In genomic region chr10:22712246-22712958, GRCh38 we compare ENCODE assay signal across 8 cellular contexts. TPM values are rescaled to one million over a fixed set of nuclear protein-coding genes. Genes with fewer than 3 reads are reported as not detected.
DNase-seq lines count a peak whose midpoint lies in the region; ATAC-seq, FAIRE-seq and TF ChIP-seq lines count a peak whose summit lies in the region.

No MANE protein-coding gene starts in this region.

- no peak overlapping the region for H3K23ac ChIP-seq in H1 (ENCODE audit: insufficient read length)

- no peak for TF ChIP-seq EP300 in H1 (IDR thresholded peaks at IDR 0.05; ENCODE audit: borderline replicate concordance in 1 of 2, low read depth in 2 of 2, low read length in 2 of 2)

- no peak for TF ChIP-seq POLR2A in H1 (IDR thresholded peaks at IDR 0.05; ENCODE audit: control extremely low read depth in 1 of 2, low read depth in 2 of 2, low read length in 2 of 2)

- H4K5ac ChIP-seq in H1 (ENCODE audit: insufficient read length, low read depth, low read length), result no peak overlapping the region

- peak overlapping the region; percentile 91 to 94 for H3K4me2 ChIP-seq in H1 (ENCODE audit: insufficient read depth in 1 of 2, low read depth in 2 of 2, low read length in 2 of 2)

- H3K4ac ChIP-seq in H1 (replicated peaks; ENCODE audit: insufficient read length, low read depth, low read length), result no peak overlapping the region

- no peak for TF ChIP-seq CTCF in H1 (IDR thresholded peaks at IDR 0.05; ENCODE audit: control extremely low read depth in 1 of 3, insufficient read depth in 1 of 3, low read depth in 1 of 3, low read length in 3 of 3)
- TF ChIP-seq CTCF in neural crest cell (conservative IDR thresholded peaks at IDR 0.05), result no peak

- ATAC-seq in CD4-positive, CD25-positive, alpha-beta regulatory T cell (ENCODE audit: low read depth in 2 of 2), result no peak
- ATAC-seq in GM19452 (IDR thresholded peaks at IDR 0.05; ENCODE audit: unreplicated experiment) (no peak), GM18517 (IDR thresholded peaks at IDR 0.05; ENCODE audit: unreplicated experiment) (no peak)

- peaks cover 6% of the 10 kb centered on the region for H3K79me1 ChIP-seq in H1 (ENCODE audit: low read depth, low read length)

- peaks cover 11% of the 10 kb centered on the region; the same call in 1 of the 2 replicates for H3K23me2 ChIP-seq in H1 (ENCODE audit: low read depth, low read length)

- no peak overlapping the region for H3K14ac ChIP-seq in H1 (ENCODE audit: insufficient read length)

- no peak overlapping the region for H4K91ac ChIP-seq in H1 (replicated peaks; ENCODE audit: insufficient read length, low read length)

- H3K27ac Mint-ChIP-seq in CD4-positive, CD25-positive, alpha-beta regulatory T cell, result peak overlapping the region; percentile 62 to 94 (median 79)
- H3K27ac Mint-ChIP-seq in neural crest cell (ENCODE audit: unreplicated experiment), result no peak overlapping the region

- H2AK5ac ChIP-seq in H1 (ENCODE audit: low read depth, low read length), result no peak overlapping the region

- peaks cover 39 to 57% (median 51%) of the 10 kb centered on the region in 4 donors for H3K4me1 Mint-ChIP-seq in CD4-positive, CD25-positive, alpha-beta regulatory T cell
- peaks cover 16% of the 10 kb centered on the region for H3K4me1 Mint-ChIP-seq in neural crest cell

- H3K9me3 Mint-ChIP-seq in CD4-positive, CD25-positive, alpha-beta regulatory T cell, result peaks cover 0 to 2% (median 0%) of the 10 kb centered on the region in 7 donors
- no peaks in the 10 kb centered on the region for H3K9me3 Mint-ChIP-seq in neural crest cell

- no peak for DNase-seq in CD4-positive, CD25-positive, alpha-beta regulatory T cell
- peak; percentile 10 for DNase-seq in NAMALWA (ENCODE audit: low spot score)
- DNase-seq in H1 (ENCODE audit: low read depth in 1 of 2, low spot score in 2 of 2), result no peak
- DNase-seq in neural crest cell (ENCODE audit: low read depth, low spot score), result no peak
- no peak for DNase-seq in NCI-H1105 treated with DMSO at 0.1 percent for 48 hours (lab: John Stamatoyannopoulos, UW)
- DNase-seq in H4 (ENCODE audit: low spot score), result no peak

- H2BK12ac ChIP-seq in H1 (ENCODE audit: low read depth, low read length), result no peak overlapping the region

- peak overlapping the region; percentile 86 to 94 (median 93) for H3K4me3 Mint-ChIP-seq in CD4-positive, CD25-positive, alpha-beta regulatory T cell
- H3K4me3 Mint-ChIP-seq in neural crest cell, result peak overlapping the region; percentile 91

- H4K8ac ChIP-seq in H1 (ENCODE audit: extremely low read depth, insufficient read depth, low read length), result no peak overlapping the region

- H2BK20ac ChIP-seq in H1 (ENCODE audit: low read length), result no peak overlapping the region

- WGBS in H1 (ENCODE audit: extremely low coverage in 1 of 2, insufficient coverage in 1 of 2, insufficient read length in 1 of 2, insufficient replicate concordance in 2 of 2, low coverage in 1 of 2, low lambda C conversion rate in 2 of 2, missing lambda C conversion rate in 1 of 2), 2 experiments, result 58% methylated on average over 8 of the region's 8 CpGs; no CpG with 5 or more reads in 1 of the 2 experiments

- FAIRE-seq in H1 (lab: Jason Lieb, UNC), result no peak

- POLR2A ChIA-PET in H1 (lab: Charles Lee; ENCODE audit: partially characterized antibody), result interaction anchor here (0.6 to 0.9 kb wide), 4 partner anchors 8 to 335 kb away, joined by 3 read pairs; no protein-coding TSS in a partner anchor

- H2BK5ac ChIP-seq in H1 (ENCODE audit: low read depth, low read length), result no peak overlapping the region

- peaks cover 63% of the 10 kb centered on the region for H3K4me1 ChIP-seq in CD4-positive, CD25-positive, alpha-beta regulatory T cell (ENCODE audit: control insufficient read depth, insufficient read depth, low read length, poor library complexity, severe bottlenecking)
- peaks cover 0 to 10% (median 2%) of the 10 kb centered on the region in 4 experiments; a peak in 3 of 7 replicates for H3K4me1 ChIP-seq in H1 (replicated peaks in 1 of 4; ENCODE audit: control insufficient read depth in 3 of 4, insufficient read depth in 4 of 4, low read length in 3 of 4)

- CTCF ChIA-PET in H1 (lab: Charles Lee; ENCODE audit: partially characterized antibody), result interaction anchor here (0.8 kb wide), 1 partner anchor 55 kb away, joined by 3 read pairs; no protein-coding TSS in a partner anchor

- no peaks in the 10 kb centered on the region for H3K9me3 ChIP-seq in CD4-positive, CD25-positive, alpha-beta regulatory T cell (ENCODE audit: control insufficient read depth in 2 of 2, low read length in 2 of 2)
- no peaks in the 10 kb centered on the region for H3K9me3 ChIP-seq in H1 (ENCODE audit: insufficient read depth in 2 of 2, low read depth in 1 of 2, low read length in 1 of 2)

- peaks cover 10% of the 10 kb centered on the region in 2 experiments for H4K20me1 ChIP-seq in H1 (replicated peaks in 1 of 2; ENCODE audit: control insufficient read depth in 1 of 2, insufficient read depth in 2 of 2, low read length in 2 of 2)

- H3K27ac ChIP-seq in CD4-positive, CD25-positive, alpha-beta regulatory T cell (ENCODE audit: insufficient read depth, low read length, poor library complexity, severe bottlenecking), result peak overlapping the region; percentile 55
- H3K27ac ChIP-seq in H1 (ENCODE audit: low read depth, low read length), result no peak overlapping the region

- H3K4me3 ChIP-seq in CD4-positive, CD25-positive, alpha-beta regulatory T cell (ENCODE audit: low read depth, low read length), result peak overlapping the region; percentile 99
- peak overlapping the region; percentile 52 to 89 (median 85) for H3K4me3 ChIP-seq in H1 (ENCODE audit: extremely low read depth in 1 of 4, insufficient read depth in 2 of 4, low read depth in 3 of 4, low read length in 4 of 4)

- H3K36me3 ChIP-seq in CD4-positive, CD25-positive, alpha-beta regulatory T cell (ENCODE audit: control insufficient read depth, insufficient read depth, low read length), result peaks cover 4% of the 10 kb centered on the region
- no peaks in the 10 kb centered on the region for H3K36me3 ChIP-seq in H1 (ENCODE audit: control insufficient read depth in 2 of 4, insufficient read depth in 4 of 4, low read length in 3 of 4)

- H3K36me3 Mint-ChIP-seq in CD4-positive, CD25-positive, alpha-beta regulatory T cell, result peaks cover 3% of the 10 kb centered on the region
- no peaks in the 10 kb centered on the region for H3K36me3 Mint-ChIP-seq in neural crest cell (ENCODE audit: low read depth)

- no peak overlapping the region for H2AFZ ChIP-seq in H1 (ENCODE audit: low read length)

- H3K79me2 ChIP-seq in H1 (ENCODE audit: control insufficient read depth in 1 of 2, insufficient read depth in 2 of 2, low read length in 2 of 2), result peaks cover 30 to 61% of the 10 kb centered on the region in 2 experiments

- TF ChIP-seq RAD21 in H1 (IDR thresholded peaks at IDR 0.05 in 1 of 2, conservative IDR thresholded peaks at IDR 0.05 in 1 of 2; ENCODE audit: low read depth in 2 of 2, low read length in 2 of 2), result no peak

- no peak overlapping the region for H3K18ac ChIP-seq in H1 (ENCODE audit: extremely low read depth, low read length)

- H3K27me3 Mint-ChIP-seq in CD4-positive, CD25-positive, alpha-beta regulatory T cell, result no peaks in the 10 kb centered on the region
- peaks cover 21% of the 10 kb centered on the region for H3K27me3 Mint-ChIP-seq in neural crest cell (ENCODE audit: low read depth)

- H2BK120ac ChIP-seq in H1 (replicated peaks; ENCODE audit: low read depth, low read length), result no peak overlapping the region

- no peak overlapping the region for H3K56ac ChIP-seq in H1 (replicated peaks; ENCODE audit: insufficient read length, low read depth, low read length)

- 0 out of 7 replicates have a peak overlapping the region, but pooled peaks of 3 of the 4 experiments have one; percentile 5 to 40 (median 25) for H3K9ac ChIP-seq in H1 (replicated peaks in 1 of 4; ENCODE audit: extremely low read depth in 1 of 4, low read depth in 3 of 4, low read length in 3 of 4)

- no peak overlapping the region for H2BK15ac ChIP-seq in H1 (ENCODE audit: low read length)

- H3K27me3 ChIP-seq in CD4-positive, CD25-positive, alpha-beta regulatory T cell (ENCODE audit: control insufficient read depth, insufficient read depth, low read length), result no peaks in the 10 kb centered on the region
- H3K27me3 ChIP-seq in H1 (replicated peaks in 1 of 4; ENCODE audit: control insufficient read depth in 3 of 4, extremely low read depth in 1 of 4, insufficient read depth in 3 of 4, low read length in 3 of 4), result peaks cover 0 to 9% (median 7%) of the 10 kb centered on the region in 4 experiments; a peak in 5 of 7 replicates

TF ChIP-seq in H1, 55 proteins besides CTCF, POLR2A, EP300 and RAD21 (continues in another document):
- TF ChIP-seq CHD2 (IDR thresholded peaks at IDR 0.05; ENCODE audit: low read length), result no peak
- no peak for TF ChIP-seq RBBP5 (IDR thresholded peaks at IDR 0.05; ENCODE audit: borderline replicate concordance, low read depth, low read length)
- TF ChIP-seq KDM1A (IDR thresholded peaks at IDR 0.05; ENCODE audit: borderline replicate concordance, low read length), result no peak
- TF ChIP-seq FOSL1 (IDR thresholded peaks at IDR 0.05; ENCODE audit: insufficient read depth, low read depth, low read length), result no peak
- TF ChIP-seq SP1 (IDR thresholded peaks at IDR 0.05; ENCODE audit: low read depth, low read length), result no peak
- no peak for TF ChIP-seq GTF2F1 (IDR thresholded peaks at IDR 0.05; ENCODE audit: borderline replicate concordance, low read depth, low read length)
- no peak for TF ChIP-seq BACH1 (IDR thresholded peaks at IDR 0.05; ENCODE audit: low read length)
- TF ChIP-seq POLR2AphosphoS5 (IDR thresholded peaks at IDR 0.05; ENCODE audit: low read depth, low read length), result no peak
- TF ChIP-seq RFX5 (IDR thresholded peaks at IDR 0.05; ENCODE audit: borderline replicate concordance, low read depth, low read length), result no peak
- TF ChIP-seq SIX5 (IDR thresholded peaks at IDR 0.05; ENCODE audit: low read depth, low read length), result no peak
- no peak for TF ChIP-seq YY1 (IDR thresholded peaks at IDR 0.05; ENCODE audit: low read depth, low read length)
- no peak for TF ChIP-seq EGR1 (IDR thresholded peaks at IDR 0.05; ENCODE audit: borderline replicate concordance, low read depth, low read length)

RNA-seq across cellular contexts. Expression of gene PIP4K2A, which starts 2.0 kb away (rescaled TPM):
- total RNA-seq in CD4-positive, CD25-positive, alpha-beta regulatory T cell, result 156 TPM
- polyA plus RNA-seq in CD4-positive, CD25-positive, alpha-beta regulatory T cell, result 10 to 100 TPM; 41.3 to 68.8 (median 49.1) TPM
- total RNA-seq in H1 (2021; fragmentation: NEBNext Ultra II Directional; extraction: Animal tissue kit (Norgen Biotek cat#: 25700)), result 57.1 and 60.9 TPM in 2 replicates
- polyA plus RNA-seq in H1 (2011; rRNA removed), result 11.3 and 19.0 TPM in 2 replicates
- polyA plus RNA-seq in H1 (2011; cell fraction: cytosol; rRNA removed), result 15.7 TPM
- 6.1 TPM for polyA plus RNA-seq in H1 (2011; cell fraction: nucleus; rRNA removed)
- 23.3 to 36.7 TPM (median 27.5 TPM) in 4 replicates for polyA plus RNA-seq in H1 (2012, experiment 1 of 2)
- polyA plus RNA-seq in H1 (2012, experiment 2 of 2), result 13.8 TPM
- 19.9 TPM for polyA plus RNA-seq in H1 (2013, experiment 1 of 2)
- polyA plus RNA-seq in H1 (2013, experiment 2 of 2), result 21.7 TPM
- 28.9 and 34.6 TPM in 2 replicates for polyA minus RNA-seq in H1 (2011; rRNA and poly(A)+ RNA removed)
- polyA minus RNA-seq in H1 (2011; cell fraction: cytosol; rRNA and poly(A)+ RNA removed), result 22.9 TPM
- 29.0 TPM for polyA minus RNA-seq in H1 (2011; cell fraction: nucleus; rRNA and poly(A)+ RNA removed)
- total RNA-seq in neural crest cell, result 25.4 and 28.7 TPM in 2 replicates
- total RNA-seq in H4 (2014; rRNA removed; shearing (Covaris generic)), result 10.8 and 28.5 TPM in 2 replicates
